Comparison of ENCODE assay signal across 8 cellular contexts in the genomic region with DNA sequence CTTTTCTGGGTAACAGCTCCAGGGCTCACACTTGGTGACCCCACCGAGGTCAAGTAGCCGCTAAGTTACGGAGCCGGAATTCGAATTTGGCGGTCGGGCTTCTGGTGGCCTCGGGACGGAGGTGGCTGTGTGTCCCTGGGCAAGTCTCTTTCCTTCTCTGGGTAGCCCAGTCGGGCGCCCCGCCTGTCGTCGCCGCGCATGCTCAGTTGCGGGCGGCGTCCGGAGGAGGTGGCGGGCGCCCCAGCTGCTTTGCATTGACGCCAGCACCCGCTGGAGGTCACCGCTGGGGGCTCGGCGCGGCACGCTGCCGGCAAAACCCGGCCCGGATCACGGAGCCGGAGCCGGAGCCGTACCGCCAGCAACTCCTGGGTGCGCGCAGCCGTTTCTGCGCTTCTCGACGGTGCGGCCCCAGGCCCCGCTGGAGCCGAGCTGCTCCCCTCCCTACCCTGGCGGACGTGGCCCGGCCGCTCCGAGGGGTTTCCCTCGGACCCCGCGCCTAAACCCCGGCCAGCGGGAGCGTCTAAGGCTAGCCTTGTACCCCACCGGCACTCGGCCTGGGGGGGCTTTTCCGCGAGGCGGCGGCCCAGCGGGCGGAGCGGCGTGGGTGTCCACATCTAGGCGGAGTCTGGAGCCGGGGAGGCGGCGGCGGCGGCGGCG. TPM values are rescaled to one million over a fixed set of nuclear protein-coding genes. Genes with fewer than 3 reads are reported as not detected.
A peak's percentile ranks its signal among the peaks of the same experiment; 100 is the strongest.
DNase-seq lines count a peak whose midpoint lies in the region; FAIRE-seq and TF ChIP-seq lines count a peak whose summit lies in the region.

No MANE protein-coding gene starts in this region.

- peak overlapping the region; percentile 63 to 91 (median 86) for H3K4me3 ChIP-seq in endothelial cell of umbilical vein (replicated peaks in 1 of 3; ENCODE audit: insufficient read depth in 1 of 3, low read depth in 1 of 3, low read length in 3 of 3)

- peaks cover 16% of the 10 kb centered on the region for H3K4me1 ChIP-seq in endothelial cell of umbilical vein (ENCODE audit: control insufficient read depth, extremely low read depth, insufficient read depth, low read length)

- H3K9ac ChIP-seq in endothelial cell of umbilical vein (replicated peaks; ENCODE audit: extremely low read depth, insufficient read depth, low read length), result peak overlapping the region; percentile 87

- H4K20me1 ChIP-seq in endothelial cell of umbilical vein (replicated peaks; ENCODE audit: control insufficient read depth, extremely low read depth, insufficient read depth, low read length), result no peaks in the 10 kb centered on the region

- POLR2A ChIA-PET in endothelial cell of umbilical vein (lab: Charles Lee), result interaction anchor here (1.2 to 1.3 kb wide), 2 partner anchors 26 to 69 kb away, joined by 3 read pairs; no protein-coding TSS in a partner anchor

- H3K27ac ChIP-seq in endothelial cell of umbilical vein (ENCODE audit: insufficient read depth, low read depth, low read length), result peak overlapping the region; percentile 90

- peak overlapping the region; percentile 82 for H3K4me2 ChIP-seq in endothelial cell of umbilical vein (ENCODE audit: insufficient read depth, low read length)

- dilution Hi-C loops in endothelial cell of umbilical vein (cut with MboI; ENCODE audit: extremely low pct_ligation_motif_present, low sequenced_read_pairs), result no loop called here

- peaks cover 35% of the 10 kb centered on the region for H3K79me2 ChIP-seq in endothelial cell of umbilical vein (ENCODE audit: control insufficient read depth, insufficient read depth, low read length)

- BruUV-seq in endothelial cell of umbilical vein (replicated peaks; lab: Mats Ljungman, UMichigan), result no TSS peak

- intact Hi-C loops in endothelial cell of umbilical vein (cut with micrococcal nuclease), result loop anchor here (1.0 to 5.0 kb wide), 5 partner anchors 26 to 392 kb away; no protein-coding TSS in a partner anchor

- no peak for TF ChIP-seq POLR2A in endothelial cell of umbilical vein (IDR thresholded peaks at IDR 0.05; ENCODE audit: low read depth, low read length)

- DNase-seq in COR-L47 (lab: John Stamatoyannopoulos, UW) (peak; percentile 94), GM20000 (ENCODE audit: low spot score) (peak; percentile 99), HS-5 (ENCODE audit: low read depth) (peak; percentile 67), NOMO-1 (lab: John Stamatoyannopoulos, UW; ENCODE audit: unreplicated experiment in 2 of 2) (peak; percentile 92 to 93), endothelial cell of umbilical vein (ENCODE audit: low read depth, low spot score) (peak; percentile 97), middle frontal gyrus (ENCODE audit: extremely low spot score, low spot score) (peak; percentile 93)
- DNase-seq in activated CD8-positive, alpha-beta memory T cell treated with anti-CD3 and anti-CD28 coated beads, Interleukin-2, amount 50 U/mL, for 24 hours (ENCODE audit: extremely low read depth), result peak; percentile 81
- DNase-seq in stimulated activated CD8-positive, alpha-beta memory T cell treated with anti-CD3 and anti-CD28 coated beads, Interleukin-2, amount 100 ng/mL, for 1 hour (ENCODE audit: low read depth in 2 of 2), result peak; percentile 92 to 94

- H2AFZ ChIP-seq in endothelial cell of umbilical vein (ENCODE audit: low read depth, low read length), result peak overlapping the region; percentile 90

- no peaks in the 10 kb centered on the region for H3K27me3 ChIP-seq in endothelial cell of umbilical vein (ENCODE audit: control insufficient read depth in 2 of 2, insufficient read depth in 2 of 2, low read length in 2 of 2)

- TF ChIP-seq CTCF in GM20000 (IDR thresholded peaks at IDR 0.05; ENCODE audit: extremely low read depth, missing control alignments) (no peak), endothelial cell of umbilical vein (IDR thresholded peaks at IDR 0.05; ENCODE audit: extremely low read depth in 1 of 2, insufficient read depth in 1 of 2, low read depth in 1 of 2, low read length in 2 of 2) (peak in 1 of 2 donors; percentile 40)

- CTCF ChIA-PET in endothelial cell of umbilical vein (lab: Charles Lee), result interaction anchor here (0.6 to 4.0 kb wide), 20 partner anchors 9 to 410 kb away, joined by 3 to 24 read pairs (median 4); no protein-coding TSS in a partner anchor

- H3K36me3 ChIP-seq in endothelial cell of umbilical vein (ENCODE audit: control insufficient read depth in 2 of 2, extremely low read depth in 1 of 2, insufficient read depth in 2 of 2, low read length in 2 of 2), result no peaks in the 10 kb centered on the region

- FAIRE-seq in endothelial cell of umbilical vein (lab: Jason Lieb, UNC), result peak; percentile 85

- no peaks in the 10 kb centered on the region for H3K9me3 ChIP-seq in endothelial cell of umbilical vein (replicated peaks; ENCODE audit: control insufficient read depth, insufficient read depth, low read length)

- H3K9me1 ChIP-seq in endothelial cell of umbilical vein (replicated peaks; ENCODE audit: control insufficient read depth, extremely low read depth, insufficient read depth, low read length), result no peaks in the 10 kb centered on the region

TF ChIP-seq in endothelial cell of umbilical vein, 7 proteins besides CTCF, POLR2A, EP300 and RAD21:
- TF ChIP-seq MYC (IDR thresholded peaks at IDR 0.05; ENCODE audit: low read depth, low read length) (no peak), FOS (IDR thresholded peaks at IDR 0.05; ENCODE audit: borderline replicate concordance, insufficient read depth, low read length) (no peak), GATA2 (IDR thresholded peaks at IDR 0.05; ENCODE audit: insufficient read depth, insufficient read length, low read depth, low read length) (no peak), JUN (IDR thresholded peaks at IDR 0.05; ENCODE audit: borderline replicate concordance, insufficient read depth, insufficient read length, low read depth) (no peak), POLR2AphosphoS5 (IDR thresholded peaks at IDR 0.05; ENCODE audit: insufficient read depth, low read depth, low read length) (peak; percentile 56)
- TF ChIP-seq, protein P1, sequence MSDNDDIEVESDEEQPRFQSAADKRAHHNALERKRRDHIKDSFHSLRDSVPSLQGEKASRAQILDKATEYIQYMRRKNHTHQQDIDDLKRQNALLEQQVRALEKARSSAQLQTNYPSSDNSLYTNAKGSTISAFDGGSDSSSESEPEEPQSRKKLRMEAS (IDR thresholded peaks at IDR 0.05; ENCODE audit: insufficient read depth, insufficient read length), result no peak
TF ChIP-seq in endothelial cell of umbilical vein: peak in this region for 1.

RNA-seq across cellular contexts. Expression of gene PDE8A, which starts 0.5 kb away (rescaled TPM):
- 45.7 and 46.9 TPM in 2 replicates for total RNA-seq in endothelial cell of umbilical vein
- 19.3 and 21.3 TPM in 2 replicates for polyA plus RNA-seq in endothelial cell of umbilical vein
- polyA plus RNA-seq in endothelial cell of umbilical vein (2011; cell fraction: cytosol; rRNA removed), result 20.8 and 23.3 TPM in 2 replicates
- 113 and 128 TPM in 2 replicates for polyA plus RNA-seq in endothelial cell of umbilical vein (2011; cell fraction: nucleus; rRNA removed)
- 20.4 and 24.4 TPM in 2 replicates for polyA plus RNA-seq in endothelial cell of umbilical vein (2012)
- 36.7 and 47.9 TPM in 2 replicates for polyA minus RNA-seq in endothelial cell of umbilical vein
- polyA minus RNA-seq in endothelial cell of umbilical vein (2011; cell fraction: cytosol; rRNA and poly(A)+ RNA removed), result 40.5 TPM
- polyA minus RNA-seq in endothelial cell of umbilical vein (2011; cell fraction: nucleus; rRNA and poly(A)+ RNA removed), result 69.0 and 87.8 TPM in 2 replicates

Comparison
In these comparisons a context has a peak if more than half of its experiments do, and no peak if none do; other contexts are left out.
1. Peak in every context shown above with its lines: DNase-seq, H3K4me3 ChIP-seq and H3K27ac ChIP-seq.